In the genomic region with DNA sequence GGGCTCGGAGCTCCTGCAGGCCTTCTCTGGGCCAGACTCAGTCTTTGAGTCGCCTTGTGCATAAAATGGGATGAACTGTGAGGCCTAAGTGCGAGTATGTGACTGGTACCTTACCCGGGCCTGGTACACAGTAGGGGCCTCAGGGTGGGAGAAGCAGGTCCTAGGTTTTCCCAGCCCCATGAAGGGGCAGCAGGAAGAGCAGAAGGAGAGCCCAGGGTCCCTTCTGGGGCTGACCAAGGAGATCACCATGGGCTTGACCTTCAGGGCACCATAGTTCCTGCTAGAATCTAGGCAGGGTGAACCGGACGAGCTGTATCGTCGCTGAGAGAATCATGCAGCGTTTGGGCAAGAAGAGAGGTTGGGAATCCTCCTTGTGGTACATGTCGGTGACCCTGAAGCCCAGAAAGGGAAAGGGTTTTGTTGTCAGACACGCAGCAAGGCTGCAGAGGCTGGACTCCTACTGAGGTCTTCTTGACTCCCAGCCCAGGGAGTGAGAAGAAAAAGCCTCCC, we compare ENCODE assay signal across 8 cellular contexts. TPM values are rescaled to one million over a fixed set of nuclear protein-coding genes. Genes with fewer than 3 reads are reported as not detected.
A peak's percentile ranks its signal among the peaks of the same experiment; 100 is the strongest.
DNase-seq lines count a peak whose midpoint lies in the region; ATAC-seq and TF ChIP-seq lines count a peak whose summit lies in the region.

No MANE protein-coding gene starts in this region.

- peaks cover 52% of the 10 kb centered on the region for H3K36me3 Mint-ChIP-seq in Calu3 (ENCODE audit: insufficient read depth, unreplicated experiment)

- H4K20me1 ChIP-seq in KMS-11 (ENCODE audit: insufficient read depth): no peaks in the 10 kb centered on the region

- H3K27ac ChIP-seq in KMS-11 (peak overlapping the region; percentile 48), duodenal mucosa (ENCODE audit: low read depth, low read length) (peak overlapping the region; percentile 93), neutrophil (peak overlapping the region; percentile 96)

- intact Hi-C loops in Calu3 (cut with micrococcal nuclease; ENCODE audit: unreplicated experiment): no loop called here

- no peaks in the 10 kb centered on the region for H3K9me3 Mint-ChIP-seq in Calu3 (ENCODE audit: low read depth, unreplicated experiment)

- TF ChIP-seq CTCF in Calu3 (IDR thresholded peaks at IDR 0.05; ENCODE audit: unreplicated experiment) (no peak), KMS-11 (conservative IDR thresholded peaks at IDR 0.05; ENCODE audit: low read depth, low read length) (no peak), neutrophil (IDR thresholded peaks at IDR 0.05) (no peak)

- H3K9ac ChIP-seq in KMS-11 (peak overlapping the region; percentile 71; the same call in 1 of the 2 replicates), duodenal mucosa (ENCODE audit: low read depth in 1 of 2, low read length in 2 of 2) (peak overlapping the region; percentile 88 to 91)

- H3K4me3 Mint-ChIP-seq in Calu3 (ENCODE audit: low read depth, unreplicated experiment): peak overlapping the region; percentile 84

- peaks cover 18% of the 10 kb centered on the region; the same call in 1 of the 2 replicates for H3K79me2 ChIP-seq in KMS-11 (ENCODE audit: insufficient read depth, low read depth)

- no TSS peak for BruUV-seq in Calu3 (replicated peaks; lab: Mats Ljungman, UMichigan)

- CTCF ChIA-PET in Calu3 (lab: Charles Lee): no interaction called here

- DNase-seq in Calu3: no peak
- DNase-seq in G401 (ENCODE audit: low spot score): no peak
- no peak for DNase-seq in SHP77 treated with DMSO at 0.1 percent for 48 hours (lab: John Stamatoyannopoulos, UW)

- H3K9me3 ChIP-seq in duodenal mucosa (ENCODE audit: control insufficient read depth in 1 of 2, low read length in 2 of 2) (no peaks in the 10 kb centered on the region), neutrophil (no peaks in the 10 kb centered on the region)

- no peak overlapping the region for H3K27ac Mint-ChIP-seq in Calu3 (ENCODE audit: unreplicated experiment)

- peaks cover 21% of the 10 kb centered on the region for H3K4me1 Mint-ChIP-seq in Calu3 (ENCODE audit: low read depth, unreplicated experiment)

- H3K36me3 ChIP-seq in KMS-11 (ENCODE audit: insufficient read depth) (no peaks in the 10 kb centered on the region), duodenal mucosa (ENCODE audit: control insufficient read depth in 1 of 2, insufficient read depth in 2 of 2, low read length in 2 of 2) (peaks cover 24 to 25% of the 10 kb centered on the region in 2 donors), neutrophil (peaks cover 21% of the 10 kb centered on the region)

- H3K27me3 ChIP-seq in KMS-11 (ENCODE audit: insufficient read depth, low read depth) (no peaks in the 10 kb centered on the region), duodenal mucosa (ENCODE audit: control insufficient read depth in 1 of 2, insufficient read depth in 2 of 2, low read length in 2 of 2) (no peaks in the 10 kb centered on the region), neutrophil (no peaks in the 10 kb centered on the region)

- no peaks in the 10 kb centered on the region for H3K27me3 Mint-ChIP-seq in Calu3 (ENCODE audit: unreplicated experiment)

- ATAC-seq in GM18909 (IDR thresholded peaks at IDR 0.05; ENCODE audit: poor library complexity, unreplicated experiment) (no peak), GM21390 (IDR thresholded peaks at IDR 0.05; ENCODE audit: unreplicated experiment) (no peak)

- H2AFZ ChIP-seq in KMS-11 (ENCODE audit: low read depth): peak overlapping the region; percentile 64

- H3K4me1 ChIP-seq in KMS-11 (ENCODE audit: low read depth, poor library complexity, severe bottlenecking) (peaks cover 6% of the 10 kb centered on the region), duodenal mucosa (ENCODE audit: control insufficient read depth in 1 of 2, insufficient read depth in 2 of 2, low read length in 2 of 2) (peaks cover 51 to 55% of the 10 kb centered on the region in 2 donors), neutrophil (ENCODE audit: control insufficient read depth in 1 of 2, insufficient read depth in 1 of 2, low read depth in 1 of 2, low read length in 1 of 2) (peaks cover 54 to 64% of the 10 kb centered on the region in 2 experiments)

- H3K4me2 ChIP-seq in KMS-11: no peak overlapping the region

- in situ Hi-C loops in G401 (cut with HindIII; ENCODE audit: low sequenced_read_pairs): no loop called here

- no peak overlapping the region for H3K4me3 ChIP-seq in KMS-11 (IDR thresholded peaks at IDR 0.05; ENCODE audit: insufficient read depth, low read depth, low read length)
- peak overlapping the region; percentile 78 to 91 for H3K4me3 ChIP-seq in duodenal mucosa (ENCODE audit: low read depth in 1 of 2, low read length in 2 of 2)
- peak overlapping the region; percentile 70 to 96 for H3K4me3 ChIP-seq in neutrophil (ENCODE audit: low read depth in 1 of 2, low read length in 1 of 2)

RNA-seq across cellular contexts. Expression of a gene that starts 0.4 kb away (rescaled TPM):
- 87.5 and 96.7 TPM in 2 replicates for total RNA-seq in Calu3 (2022)
- total RNA-seq in G401 (2014; rRNA removed; shearing (Covaris generic)): 26.6 and 32.6 TPM in 2 replicates

RNA-seq across cellular contexts. Expression of a gene that starts 28.6 kb away (rescaled TPM):
- 306 and 314 TPM in 2 replicates for total RNA-seq in Calu3 (2022)
- total RNA-seq in G401 (2014; rRNA removed; shearing (Covaris generic)): 160 and 197 TPM in 2 replicates

RNA-seq across cellular contexts. Expression of a gene that starts 45.8 kb away (rescaled TPM):
- not detected in 2 replicates for total RNA-seq in Calu3 (2022)
- total RNA-seq in G401 (2014; rRNA removed; shearing (Covaris generic)): 0.03 TPM in 1 of 2 replicates, not detected in the other
